ENCODE assay signal across 3 cellular contexts in the genomic region with DNA sequence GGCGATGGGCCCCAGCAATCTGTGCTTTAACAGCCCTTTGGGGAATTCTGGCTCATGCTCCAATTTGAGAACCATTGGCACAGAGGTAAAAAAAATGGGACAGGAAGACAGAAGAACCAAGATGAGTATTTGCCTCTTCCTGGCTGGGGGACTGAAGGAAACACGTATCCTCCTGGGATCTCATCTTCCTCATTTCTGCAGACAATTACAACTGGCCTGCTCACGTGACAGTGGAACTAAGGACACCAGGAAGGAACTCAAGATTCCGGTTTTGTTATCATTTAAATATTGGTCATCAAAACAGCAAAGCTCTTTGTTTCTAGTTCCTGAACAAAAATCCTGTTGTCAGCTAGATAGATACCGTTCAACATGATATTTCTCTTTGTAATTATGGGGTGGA.
TF ChIP-seq lines count a peak whose summit lies in the region.

No MANE protein-coding gene starts in this region.

TF ChIP-seq in liver, 16 proteins besides CTCF, POLR2A, EP300 and RAD21:
- TF ChIP-seq, protein P1, sequence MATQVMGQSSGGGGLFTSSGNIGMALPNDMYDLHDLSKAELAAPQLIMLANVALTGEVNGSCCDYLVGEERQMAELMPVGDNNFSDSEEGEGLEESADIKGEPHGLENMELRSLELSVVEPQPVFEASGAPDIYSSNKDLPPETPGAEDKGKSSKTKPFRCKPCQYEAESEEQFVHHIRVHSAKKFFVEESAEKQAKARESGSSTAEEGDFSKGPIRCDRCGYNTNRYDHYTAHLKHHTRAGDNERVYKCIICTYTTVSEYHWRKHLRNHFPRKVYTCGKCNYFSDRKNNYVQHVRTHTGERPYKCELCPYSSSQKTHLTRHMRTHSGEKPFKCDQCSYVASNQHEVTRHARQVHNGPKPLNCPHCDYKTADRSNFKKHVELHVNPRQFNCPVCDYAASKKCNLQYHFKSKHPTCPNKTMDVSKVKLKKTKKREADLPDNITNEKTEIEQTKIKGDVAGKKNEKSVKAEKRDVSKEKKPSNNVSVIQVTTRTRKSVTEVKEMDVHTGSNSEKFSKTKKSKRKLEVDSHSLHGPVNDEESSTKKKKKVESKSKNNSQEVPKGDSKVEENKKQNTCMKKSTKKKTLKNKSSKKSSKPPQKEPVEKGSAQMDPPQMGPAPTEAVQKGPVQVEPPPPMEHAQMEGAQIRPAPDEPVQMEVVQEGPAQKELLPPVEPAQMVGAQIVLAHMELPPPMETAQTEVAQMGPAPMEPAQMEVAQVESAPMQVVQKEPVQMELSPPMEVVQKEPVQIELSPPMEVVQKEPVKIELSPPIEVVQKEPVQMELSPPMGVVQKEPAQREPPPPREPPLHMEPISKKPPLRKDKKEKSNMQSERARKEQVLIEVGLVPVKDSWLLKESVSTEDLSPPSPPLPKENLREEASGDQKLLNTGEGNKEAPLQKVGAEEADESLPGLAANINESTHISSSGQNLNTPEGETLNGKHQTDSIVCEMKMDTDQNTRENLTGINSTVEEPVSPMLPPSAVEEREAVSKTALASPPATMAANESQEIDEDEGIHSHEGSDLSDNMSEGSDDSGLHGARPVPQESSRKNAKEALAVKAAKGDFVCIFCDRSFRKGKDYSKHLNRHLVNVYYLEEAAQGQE (IDR thresholded peaks at IDR 0.05), result no peak
- TF ChIP-seq, protein P2, sequence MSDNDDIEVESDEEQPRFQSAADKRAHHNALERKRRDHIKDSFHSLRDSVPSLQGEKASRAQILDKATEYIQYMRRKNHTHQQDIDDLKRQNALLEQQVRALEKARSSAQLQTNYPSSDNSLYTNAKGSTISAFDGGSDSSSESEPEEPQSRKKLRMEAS (IDR thresholded peaks at IDR 0.05), result peak; percentile 49
- TF ChIP-seq, protein P3, sequence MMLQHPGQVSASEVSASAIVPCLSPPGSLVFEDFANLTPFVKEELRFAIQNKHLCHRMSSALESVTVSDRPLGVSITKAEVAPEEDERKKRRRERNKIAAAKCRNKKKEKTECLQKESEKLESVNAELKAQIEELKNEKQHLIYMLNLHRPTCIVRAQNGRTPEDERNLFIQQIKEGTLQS (IDR thresholded peaks at IDR 0.05), result no peak
- TF ChIP-seq EGR1 (IDR thresholded peaks at IDR 0.05; ENCODE audit: low read depth in 2 of 2) (peak in 1 of 2 donors; percentile 21), JUND (IDR thresholded peaks at IDR 0.05) (no peak)

TF ChIP-seq in HepG2, 621 proteins besides CTCF, POLR2A, EP300 and RAD21 (continues in another document):
- TF ChIP-seq ZNF12 (CRISPR knock-in tag; IDR thresholded peaks at IDR 0.05), result no peak
- TF ChIP-seq TBX3 (IDR thresholded peaks at IDR 0.05; ENCODE audit: borderline replicate concordance), result no peak
- TF ChIP-seq, protein P4, sequence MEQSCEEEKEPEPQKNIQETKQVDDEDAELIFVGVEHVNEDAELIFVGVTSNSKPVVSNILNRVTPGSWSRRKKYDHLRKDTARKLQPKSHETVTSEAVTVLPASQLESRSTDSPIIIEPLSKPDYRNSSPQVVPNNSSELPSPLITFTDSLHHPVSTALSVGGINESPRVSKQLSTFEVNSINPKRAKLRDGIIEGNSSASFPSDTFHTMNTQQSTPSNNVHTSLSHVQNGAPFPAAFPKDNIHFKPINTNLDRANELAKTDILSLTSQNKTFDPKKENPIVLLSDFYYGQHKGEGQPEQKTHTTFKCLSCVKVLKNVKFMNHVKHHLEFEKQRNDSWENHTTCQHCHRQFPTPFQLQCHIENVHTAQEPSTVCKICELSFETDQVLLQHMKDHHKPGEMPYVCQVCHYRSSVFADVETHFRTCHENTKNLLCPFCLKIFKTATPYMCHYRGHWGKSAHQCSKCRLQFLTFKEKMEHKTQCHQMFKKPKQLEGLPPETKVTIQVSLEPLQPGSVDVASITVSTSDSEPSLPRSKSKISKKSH (CRISPR knock-in tag; IDR thresholded peaks at IDR 0.05; ENCODE audit: borderline replicate concordance), result no peak
- TF ChIP-seq SRSF9 (IDR thresholded peaks at IDR 0.05; ENCODE audit: borderline replicate concordance, insufficient read depth, low read depth, low read length, poor library complexity, severe bottlenecking), result no peak
- TF ChIP-seq, protein P5, sequence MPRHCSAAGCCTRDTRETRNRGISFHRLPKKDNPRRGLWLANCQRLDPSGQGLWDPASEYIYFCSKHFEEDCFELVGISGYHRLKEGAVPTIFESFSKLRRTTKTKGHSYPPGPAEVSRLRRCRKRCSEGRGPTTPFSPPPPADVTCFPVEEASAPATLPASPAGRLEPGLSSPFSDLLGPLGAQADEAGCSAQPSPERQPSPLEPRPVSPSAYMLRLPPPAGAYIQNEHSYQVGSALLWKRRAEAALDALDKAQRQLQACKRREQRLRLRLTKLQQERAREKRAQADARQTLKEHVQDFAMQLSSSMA (CRISPR knock-in tag; IDR thresholded peaks at IDR 0.05), result no peak
- no peak for TF ChIP-seq TARDBP (CRISPR knock-in tag; IDR thresholded peaks at IDR 0.05)
- TF ChIP-seq ZNF780A (CRISPR knock-in tag; IDR thresholded peaks at IDR 0.05), result no peak
- TF ChIP-seq ZNF557 (CRISPR knock-in tag; IDR thresholded peaks at IDR 0.05), result no peak
- TF ChIP-seq, protein P6, sequence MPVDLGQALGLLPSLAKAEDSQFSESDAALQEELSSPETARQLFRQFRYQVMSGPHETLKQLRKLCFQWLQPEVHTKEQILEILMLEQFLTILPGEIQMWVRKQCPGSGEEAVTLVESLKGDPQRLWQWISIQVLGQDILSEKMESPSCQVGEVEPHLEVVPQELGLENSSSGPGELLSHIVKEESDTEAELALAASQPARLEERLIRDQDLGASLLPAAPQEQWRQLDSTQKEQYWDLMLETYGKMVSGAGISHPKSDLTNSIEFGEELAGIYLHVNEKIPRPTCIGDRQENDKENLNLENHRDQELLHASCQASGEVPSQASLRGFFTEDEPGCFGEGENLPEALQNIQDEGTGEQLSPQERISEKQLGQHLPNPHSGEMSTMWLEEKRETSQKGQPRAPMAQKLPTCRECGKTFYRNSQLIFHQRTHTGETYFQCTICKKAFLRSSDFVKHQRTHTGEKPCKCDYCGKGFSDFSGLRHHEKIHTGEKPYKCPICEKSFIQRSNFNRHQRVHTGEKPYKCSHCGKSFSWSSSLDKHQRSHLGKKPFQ (CRISPR knock-in tag; IDR thresholded peaks at IDR 0.05; ENCODE audit: insufficient replicate concordance), result no peak
- TF ChIP-seq RELA (CRISPR knock-in tag; IDR thresholded peaks at IDR 0.05), result no peak
- TF ChIP-seq, protein P7, sequence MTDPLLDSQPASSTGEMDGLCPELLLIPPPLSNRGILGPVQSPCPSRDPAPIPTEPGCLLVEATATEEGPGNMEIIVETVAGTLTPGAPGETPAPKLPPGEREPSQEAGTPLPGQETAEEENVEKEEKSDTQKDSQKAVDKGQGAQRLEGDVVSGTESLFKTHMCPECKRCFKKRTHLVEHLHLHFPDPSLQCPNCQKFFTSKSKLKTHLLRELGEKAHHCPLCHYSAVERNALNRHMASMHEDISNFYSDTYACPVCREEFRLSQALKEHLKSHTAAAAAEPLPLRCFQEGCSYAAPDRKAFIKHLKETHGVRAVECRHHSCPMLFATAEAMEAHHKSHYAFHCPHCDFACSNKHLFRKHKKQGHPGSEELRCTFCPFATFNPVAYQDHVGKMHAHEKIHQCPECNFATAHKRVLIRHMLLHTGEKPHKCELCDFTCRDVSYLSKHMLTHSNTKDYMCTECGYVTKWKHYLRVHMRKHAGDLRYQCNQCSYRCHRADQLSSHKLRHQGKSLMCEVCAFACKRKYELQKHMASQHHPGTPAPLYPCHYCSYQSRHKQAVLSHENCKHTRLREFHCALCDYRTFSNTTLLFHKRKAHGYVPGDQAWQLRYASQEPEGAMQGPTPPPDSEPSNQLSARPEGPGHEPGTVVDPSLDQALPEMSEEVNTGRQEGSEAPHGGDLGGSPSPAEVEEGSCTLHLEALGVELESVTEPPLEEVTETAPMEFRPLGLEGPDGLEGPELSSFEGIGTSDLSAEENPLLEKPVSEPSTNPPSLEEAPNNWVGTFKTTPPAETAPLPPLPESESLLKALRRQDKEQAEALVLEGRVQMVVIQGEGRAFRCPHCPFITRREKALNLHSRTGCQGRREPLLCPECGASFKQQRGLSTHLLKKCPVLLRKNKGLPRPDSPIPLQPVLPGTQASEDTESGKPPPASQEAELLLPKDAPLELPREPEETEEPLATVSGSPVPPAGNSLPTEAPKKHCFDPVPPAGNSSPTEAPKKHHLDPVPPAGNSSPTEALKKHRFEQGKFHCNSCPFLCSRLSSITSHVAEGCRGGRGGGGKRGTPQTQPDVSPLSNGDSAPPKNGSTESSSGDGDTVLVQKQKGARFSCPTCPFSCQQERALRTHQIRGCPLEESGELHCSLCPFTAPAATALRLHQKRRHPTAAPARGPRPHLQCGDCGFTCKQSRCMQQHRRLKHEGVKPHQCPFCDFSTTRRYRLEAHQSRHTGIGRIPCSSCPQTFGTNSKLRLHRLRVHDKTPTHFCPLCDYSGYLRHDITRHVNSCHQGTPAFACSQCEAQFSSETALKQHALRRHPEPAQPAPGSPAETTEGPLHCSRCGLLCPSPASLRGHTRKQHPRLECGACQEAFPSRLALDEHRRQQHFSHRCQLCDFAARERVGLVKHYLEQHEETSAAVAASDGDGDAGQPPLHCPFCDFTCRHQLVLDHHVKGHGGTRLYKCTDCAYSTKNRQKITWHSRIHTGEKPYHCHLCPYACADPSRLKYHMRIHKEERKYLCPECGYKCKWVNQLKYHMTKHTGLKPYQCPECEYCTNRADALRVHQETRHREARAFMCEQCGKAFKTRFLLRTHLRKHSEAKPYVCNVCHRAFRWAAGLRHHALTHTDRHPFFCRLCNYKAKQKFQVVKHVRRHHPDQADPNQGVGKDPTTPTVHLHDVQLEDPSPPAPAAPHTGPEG (CRISPR knock-in tag; IDR thresholded peaks at IDR 0.05), result no peak

TF ChIP-seq in K562, 482 proteins besides CTCF, POLR2A, EP300 and RAD21:
- no peak for TF ChIP-seq ZNF699 (CRISPR knock-in tag; IDR thresholded peaks at IDR 0.05; ENCODE audit: insufficient replicate concordance)
- TF ChIP-seq, protein P8, sequence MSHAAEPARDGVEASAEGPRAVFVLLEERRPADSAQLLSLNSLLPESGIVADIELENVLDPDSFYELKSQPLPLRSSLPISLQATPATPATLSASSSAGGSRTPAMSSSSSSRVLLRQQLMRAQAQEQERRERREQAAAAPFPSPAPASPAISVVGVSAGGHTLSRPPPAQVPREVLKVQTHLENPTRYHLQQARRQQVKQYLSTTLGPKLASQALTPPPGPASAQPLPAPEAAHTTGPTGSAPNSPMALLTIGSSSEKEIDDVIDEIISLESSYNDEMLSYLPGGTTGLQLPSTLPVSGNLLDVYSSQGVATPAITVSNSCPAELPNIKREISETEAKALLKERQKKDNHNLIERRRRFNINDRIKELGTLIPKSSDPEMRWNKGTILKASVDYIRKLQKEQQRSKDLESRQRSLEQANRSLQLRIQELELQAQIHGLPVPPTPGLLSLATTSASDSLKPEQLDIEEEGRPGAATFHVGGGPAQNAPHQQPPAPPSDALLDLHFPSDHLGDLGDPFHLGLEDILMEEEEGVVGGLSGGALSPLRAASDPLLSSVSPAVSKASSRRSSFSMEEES (CRISPR knock-in tag; IDR thresholded peaks at IDR 0.05), result peak; percentile 37; the same call in 1 of the 2 replicates
